ENCODE assay signal across 8 cellular contexts in genomic region chr16:3857189-3858013, GRCh38. TPM values are rescaled to one million over a fixed set of nuclear protein-coding genes. Genes with fewer than 3 reads are reported as not detected.
DNase-seq lines count a peak whose midpoint lies in the region; ATAC-seq and TF ChIP-seq lines count a peak whose summit lies in the region.

No MANE protein-coding gene starts in this region.

- no peak for DNase-seq in glutamatergic neuron
- no peak for DNase-seq in stimulated activated naive CD8-positive, alpha-beta T cell treated with anti-CD3 and anti-CD28 coated beads, Interleukin-15, amount 100 ng/mL, for 72 hours
- no peak for DNase-seq in NCI-H2171 (lab: John Stamatoyannopoulos, UW)
- DNase-seq in GM10248 (ENCODE audit: extremely low spot score), result no peak
- DNase-seq in effector memory CD4-positive, alpha-beta T cell, result no peak
- no peak for DNase-seq in activated CD4-positive, alpha-beta T cell treated with anti-CD3 and anti-CD28 coated beads for 48 hours

- no peaks in the 10 kb centered on the region for H3K9me2 ChIP-seq in OCI-LY1 (ENCODE audit: low read depth, low read length)

- no peaks in the 10 kb centered on the region for H3K36me3 Mint-ChIP-seq in glutamatergic neuron (ENCODE audit: unreplicated experiment)

- H4K20me1 ChIP-seq in OCI-LY1 (ENCODE audit: insufficient read depth, low read length), result no peaks in the 10 kb centered on the region

- H3K36me3 ChIP-seq in OCI-LY1 (ENCODE audit: insufficient read depth, low read length), result no peaks in the 10 kb centered on the region
- H3K36me3 ChIP-seq in effector memory CD4-positive, alpha-beta T cell (ENCODE audit: control insufficient read depth, insufficient read depth, low read length), result no peaks in the 10 kb centered on the region

- no peak overlapping the region for H3K4me3 Mint-ChIP-seq in glutamatergic neuron (ENCODE audit: unreplicated experiment)
- H3K4me3 Mint-ChIP-seq in stimulated activated naive CD8-positive, alpha-beta T cell treated with anti-CD3 and anti-CD28 coated beads, Interleukin-15, amount 100 ng/mL, for 72 hours, result no peak overlapping the region

- peaks cover 88% of the 10 kb centered on the region for H3K79me2 ChIP-seq in OCI-LY1 (ENCODE audit: insufficient read depth, low read length)

- TF ChIP-seq CTCF in OCI-LY1 (IDR thresholded peaks at IDR 0.05; ENCODE audit: low read length) (no peak), glutamatergic neuron (IDR thresholded peaks at IDR 0.05; ENCODE audit: partially characterized antibody, unreplicated experiment) (no peak), GM10248 (IDR thresholded peaks at IDR 0.05; ENCODE audit: control extremely low read depth, extremely low read depth, low read depth, missing control alignments) (no peak)

- H3K4me2 ChIP-seq in OCI-LY1 (ENCODE audit: low read length), result peak overlapping the region; percentile 59

- H3K27me3 ChIP-seq in OCI-LY1 (ENCODE audit: insufficient read depth, low read length), result no peaks in the 10 kb centered on the region
- no peaks in the 10 kb centered on the region for H3K27me3 ChIP-seq in effector memory CD4-positive, alpha-beta T cell (replicated peaks; ENCODE audit: control insufficient read depth, insufficient read depth, low read length, poor library complexity, severe bottlenecking)

- CTCF ChIA-PET in GM10248 (lab: Yijun Ruan, JAX), result no interaction called here

- no peak overlapping the region for H3K4me3 ChIP-seq in OCI-LY1 (ENCODE audit: low read depth, low read length, poor library complexity, severe bottlenecking)
- H3K4me3 ChIP-seq in effector memory CD4-positive, alpha-beta T cell (ENCODE audit: insufficient read depth, low read depth, low read length, poor library complexity, severe bottlenecking), result no peak overlapping the region

- no peak overlapping the region; the same call in 1 of the 2 replicates for H3K9ac ChIP-seq in OCI-LY1 (ENCODE audit: low read length)

- no peaks in the 10 kb centered on the region for H3F3A ChIP-seq in OCI-LY1 (ENCODE audit: insufficient read depth, low read length)

- POLR2A ChIA-PET in GM10248 (lab: Yijun Ruan, JAX), result no interaction called here

- H2AFZ ChIP-seq in OCI-LY1 (ENCODE audit: low read length), result no peak overlapping the region

- peaks cover 7% of the 10 kb centered on the region for H3K27me3 Mint-ChIP-seq in glutamatergic neuron (ENCODE audit: unreplicated experiment)
- no peaks in the 10 kb centered on the region for H3K27me3 Mint-ChIP-seq in stimulated activated naive CD8-positive, alpha-beta T cell treated with anti-CD3 and anti-CD28 coated beads, Interleukin-15, amount 100 ng/mL, for 72 hours

- H3K9me3 ChIP-seq in OCI-LY1 (ENCODE audit: low read length), result no peaks in the 10 kb centered on the region
- H3K9me3 ChIP-seq in effector memory CD4-positive, alpha-beta T cell (ENCODE audit: control insufficient read depth, low read length), result no peaks in the 10 kb centered on the region

- peaks cover 79% of the 10 kb centered on the region for H3K4me1 ChIP-seq in OCI-LY1 (ENCODE audit: insufficient read depth, low read length, severe bottlenecking)
- H3K4me1 ChIP-seq in effector memory CD4-positive, alpha-beta T cell (ENCODE audit: control insufficient read depth, insufficient read depth, low read length, poor library complexity, severe bottlenecking), result peaks cover 22% of the 10 kb centered on the region

- H3K27ac Mint-ChIP-seq in glutamatergic neuron (ENCODE audit: unreplicated experiment), result peak overlapping the region; percentile 53
- H3K27ac Mint-ChIP-seq in stimulated activated naive CD8-positive, alpha-beta T cell treated with anti-CD3 and anti-CD28 coated beads, Interleukin-15, amount 100 ng/mL, for 72 hours, result no peak overlapping the region

- H3K27ac ChIP-seq in OCI-LY1 (ENCODE audit: low read depth, low read length, poor library complexity, severe bottlenecking), result peak overlapping the region; percentile 49
- H3K27ac ChIP-seq in effector memory CD4-positive, alpha-beta T cell (ENCODE audit: insufficient read depth, low read length, poor library complexity, severe bottlenecking), result no peak overlapping the region

- peak; percentile 50 for ATAC-seq in GM21390 (IDR thresholded peaks at IDR 0.05; ENCODE audit: unreplicated experiment)
- peak; percentile 84 for ATAC-seq in stimulated activated naive CD8-positive, alpha-beta T cell treated with anti-CD3 and anti-CD28 coated beads, Interleukin-15, amount 100 ng/mL, for 72 hours

- H3K9me3 Mint-ChIP-seq in glutamatergic neuron (ENCODE audit: unreplicated experiment), result peaks cover 5% of the 10 kb centered on the region
- H3K9me3 Mint-ChIP-seq in stimulated activated naive CD8-positive, alpha-beta T cell treated with anti-CD3 and anti-CD28 coated beads, Interleukin-15, amount 100 ng/mL, for 72 hours, result no peaks in the 10 kb centered on the region

- H3K4me1 Mint-ChIP-seq in glutamatergic neuron (ENCODE audit: low read depth, unreplicated experiment), result peaks cover 50% of the 10 kb centered on the region
- peaks cover 83% of the 10 kb centered on the region for H3K4me1 Mint-ChIP-seq in stimulated activated naive CD8-positive, alpha-beta T cell treated with anti-CD3 and anti-CD28 coated beads, Interleukin-15, amount 100 ng/mL, for 72 hours

RNA-seq across cellular contexts. Expression of gene CREBBP, which starts 23.1 kb away (rescaled TPM):
- total RNA-seq in glutamatergic neuron (ENCODE audit: unreplicated experiment), result 96.9 TPM
